In the genomic region with DNA sequence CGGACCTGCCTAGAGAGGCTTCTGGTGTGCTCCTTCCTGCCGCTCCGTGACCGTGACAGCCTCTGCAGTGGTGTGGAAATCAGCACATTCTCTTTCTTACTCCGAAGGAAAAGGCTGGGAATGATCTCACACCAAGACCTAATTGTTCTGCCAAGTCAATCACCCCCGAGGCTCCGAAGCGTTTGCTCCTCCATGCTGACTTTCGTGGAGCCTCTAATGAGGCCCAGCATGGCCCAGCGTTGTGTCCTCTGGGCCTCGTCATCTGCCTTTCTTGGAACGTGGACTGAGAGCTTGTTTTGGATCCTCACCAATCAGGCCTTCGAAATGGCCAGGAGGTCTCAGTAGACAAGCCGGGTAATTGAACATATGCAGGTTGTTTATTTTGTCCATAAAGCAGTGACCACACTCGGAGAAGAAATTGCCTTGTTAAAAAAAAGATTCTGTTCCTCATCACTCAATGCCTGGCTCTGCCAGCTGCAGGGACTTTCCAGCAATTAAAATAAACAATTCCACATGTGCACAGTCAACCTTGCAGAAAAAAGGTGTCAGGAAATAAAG, we compare ENCODE assay signal across 13 cellular contexts.
DNase-seq lines count a peak whose midpoint lies in the region; ATAC-seq and TF ChIP-seq lines count a peak whose summit lies in the region.
"Had no signal": no experiment of that assay in that cellular context is flagged by ENCODE, and none has a peak within 500 bp of the region (broad histone marks: within the 10 kb centered on the region; RNA-seq: fewer than 3 reads in every experiment).

No MANE protein-coding gene starts in this region.

- H2AFZ ChIP-seq in MM.1S (ENCODE audit: low read length) (no peak overlapping the region), fibroblast of lung (ENCODE audit: low read length) (no peak overlapping the region), neural progenitor cell (replicated peaks) (peak overlapping the region; percentile 51)

- H3K9me2 ChIP-seq in MM.1S (replicated peaks; ENCODE audit: insufficient read depth, low read length) = no peaks in the 10 kb centered on the region

- H3K9me3 ChIP-seq in MM.1S (replicated peaks; ENCODE audit: insufficient read depth, low read length) = no peaks in the 10 kb centered on the region
- no peaks in the 10 kb centered on the region for H3K9me3 ChIP-seq in fibroblast of lung (ENCODE audit: control insufficient read depth, insufficient read depth, low read depth, low read length)
- no peaks in the 10 kb centered on the region for H3K9me3 ChIP-seq in neural progenitor cell (ENCODE audit: low read depth)
- no peaks in the 10 kb centered on the region for H3K9me3 ChIP-seq in CD8-positive, alpha-beta T cell (ENCODE audit: low read length)
- H3K9me3 ChIP-seq: upper lobe of left lung had no signal

- peak overlapping the region; percentile 72 for H3K27ac Mint-ChIP-seq in neural progenitor cell
- no peak overlapping the region for H3K27ac Mint-ChIP-seq in CD8-positive, alpha-beta T cell
- H3K27ac Mint-ChIP-seq: activated B cell treated with CpG ODN at 0.5 μM for 24 hours, B cell had no signal

- peak overlapping the region; percentile 35 for H3K4me3 Mint-ChIP-seq in neural progenitor cell
- no peak overlapping the region for H3K4me3 Mint-ChIP-seq in CD8-positive, alpha-beta T cell
- H3K4me3 Mint-ChIP-seq: activated B cell treated with CpG ODN at 0.5 μM for 24 hours, B cell had no signal

- no peaks in the 10 kb centered on the region for H3K36me3 Mint-ChIP-seq in neural progenitor cell
- H3K36me3 Mint-ChIP-seq in CD8-positive, alpha-beta T cell = no peaks in the 10 kb centered on the region

- H3K79me2 ChIP-seq in MM.1S (ENCODE audit: low read length) = no peaks in the 10 kb centered on the region
- no peaks in the 10 kb centered on the region for H3K79me2 ChIP-seq in fibroblast of lung (ENCODE audit: control insufficient read depth, insufficient read depth, low read length)
- no peaks in the 10 kb centered on the region for H3K79me2 ChIP-seq in neural progenitor cell (ENCODE audit: low read depth)

- H3K27me3 Mint-ChIP-seq in neural progenitor cell (ENCODE audit: insufficient read depth, low read depth) = peaks cover 2% of the 10 kb centered on the region
- H3K27me3 Mint-ChIP-seq in CD8-positive, alpha-beta T cell (ENCODE audit: low read depth) = peaks cover 16% of the 10 kb centered on the region

- no peak for ATAC-seq in GM18511 (IDR thresholded peaks at IDR 0.05; ENCODE audit: unreplicated experiment)
- ATAC-seq in CD8-positive, alpha-beta T cell = no peak

- CTCF ChIA-PET in CD8-positive, alpha-beta T cell (lab: Charles Lee) = no interaction called here

- H3K36me3 ChIP-seq in MM.1S (replicated peaks; ENCODE audit: insufficient read depth, low read length) (no peaks in the 10 kb centered on the region), fibroblast of lung (ENCODE audit: control insufficient read depth, insufficient read depth, low read length) (no peaks in the 10 kb centered on the region), neural progenitor cell (no peaks in the 10 kb centered on the region)
- no peaks in the 10 kb centered on the region for H3K36me3 ChIP-seq in CD8-positive, alpha-beta T cell (ENCODE audit: insufficient read depth, low read length)
- H3K36me3 ChIP-seq: upper lobe of left lung had no signal

- H3K4me1 Mint-ChIP-seq in neural progenitor cell = peaks cover 11% of the 10 kb centered on the region
- no peaks in the 10 kb centered on the region for H3K4me1 Mint-ChIP-seq in CD8-positive, alpha-beta T cell (ENCODE audit: low read depth)

- no peaks in the 10 kb centered on the region for H3K27me3 ChIP-seq in MM.1S (replicated peaks; ENCODE audit: insufficient read depth, low read length)
- H3K27me3 ChIP-seq in fibroblast of lung (ENCODE audit: control insufficient read depth, insufficient read depth, low read length) = peaks cover 4% of the 10 kb centered on the region
- no peaks in the 10 kb centered on the region for H3K27me3 ChIP-seq in neural progenitor cell
- no peaks in the 10 kb centered on the region for H3K27me3 ChIP-seq in CD8-positive, alpha-beta T cell (ENCODE audit: insufficient read depth, low read length)
- H3K27me3 ChIP-seq: upper lobe of left lung had no signal

- H3K4me1 ChIP-seq in MM.1S (ENCODE audit: low read length) (no peaks in the 10 kb centered on the region), fibroblast of lung (ENCODE audit: control insufficient read depth, extremely low read depth, insufficient read depth, low read length) (no peaks in the 10 kb centered on the region), neural progenitor cell (no peaks in the 10 kb centered on the region)
- H3K4me1 ChIP-seq in CD8-positive, alpha-beta T cell (ENCODE audit: insufficient read depth, low read length) = no peaks in the 10 kb centered on the region
- H3K4me1 ChIP-seq: upper lobe of left lung had no signal

- intact Hi-C loops in CD8-positive, alpha-beta T cell (cut with DNase I, micrococcal nuclease) = no loop called here

- H3K4me3 ChIP-seq in MM.1S (ENCODE audit: low read length) (no peak overlapping the region), fibroblast of lung (replicated peaks in 1 of 4; ENCODE audit: control extremely low read depth in 1 of 4, insufficient read depth in 1 of 4, low read depth in 3 of 4, low read length in 4 of 4) (no peak overlapping the region), neural progenitor cell (no peak overlapping the region)
- H3K4me3 ChIP-seq in CD8-positive, alpha-beta T cell (ENCODE audit: low read depth, low read length) = no peak overlapping the region
- H3K4me3 ChIP-seq: upper lobe of left lung had no signal

- peak; percentile 6 for DNase-seq in MM.1S
- DNase-seq in fibroblast of lung (ENCODE audit: low read depth in 2 of 2) = peak; percentile 57 to 76
- peak; percentile 28 for DNase-seq in neural progenitor cell (ENCODE audit: low spot score)
- no peak for DNase-seq in CD8-positive, alpha-beta T cell
- no peak for DNase-seq in NCI-H128 (lab: John Stamatoyannopoulos, UW; ENCODE audit: unreplicated experiment)
- DNase-seq in NCI-H510A (lab: John Stamatoyannopoulos, UW) = no peak
- DNase-seq: activated B cell treated with CpG ODN at 0.5 μM for 24 hours, erythroblast, NCI-H1048, upper lobe of left lung had no signal

- no peaks in the 10 kb centered on the region for H3K9me3 Mint-ChIP-seq in neural progenitor cell
- no peaks in the 10 kb centered on the region for H3K9me3 Mint-ChIP-seq in CD8-positive, alpha-beta T cell
- H3K9me3 Mint-ChIP-seq: activated B cell treated with CpG ODN at 0.5 μM for 24 hours had no signal

- no peaks in the 10 kb centered on the region for H3F3A ChIP-seq in MM.1S (ENCODE audit: insufficient read depth, low read length)
- no peaks in the 10 kb centered on the region for H3F3A ChIP-seq in neural progenitor cell (ENCODE audit: low read depth)

- H3K9ac ChIP-seq in MM.1S (ENCODE audit: low read length) = no peak overlapping the region
- no peak overlapping the region for H3K9ac ChIP-seq in fibroblast of lung (ENCODE audit: insufficient read depth, low read length)
- H3K9ac ChIP-seq in neural progenitor cell = no peak overlapping the region

- H4K20me1 ChIP-seq in MM.1S (ENCODE audit: insufficient read depth, low read length) = no peaks in the 10 kb centered on the region
- no peaks in the 10 kb centered on the region for H4K20me1 ChIP-seq in fibroblast of lung (ENCODE audit: control insufficient read depth, extremely low read depth, insufficient read depth, low read length)
- no peaks in the 10 kb centered on the region for H4K20me1 ChIP-seq in neural progenitor cell (ENCODE audit: low read depth)

- TF ChIP-seq CTCF in 22Rv1 (IDR thresholded peaks at IDR 0.05) = no peak
- no peak for TF ChIP-seq CTCF in MM.1S (IDR thresholded peaks at IDR 0.05; ENCODE audit: low read length)
- no peak for TF ChIP-seq CTCF in fibroblast of lung (conservative IDR thresholded peaks at IDR 0.05 in 1 of 2, IDR thresholded peaks at IDR 0.05 in 1 of 2; ENCODE audit: low read depth in 1 of 2, low read length in 2 of 2)
- TF ChIP-seq CTCF in neural progenitor cell (IDR thresholded peaks at IDR 0.05) = no peak
- no peak for TF ChIP-seq CTCF in CD8-positive, alpha-beta T cell (IDR thresholded peaks at IDR 0.05)

- H3K4me2 ChIP-seq in MM.1S (ENCODE audit: low read depth, low read length) = no peak overlapping the region
- H3K4me2 ChIP-seq in fibroblast of lung (ENCODE audit: extremely low read depth, insufficient read depth, low read length) = no peak overlapping the region
- no peak overlapping the region for H3K4me2 ChIP-seq in neural progenitor cell

- H3K27ac ChIP-seq in 22Rv1 (peak overlapping the region; percentile 70), MM.1S (ENCODE audit: low read length) (no peak overlapping the region), fibroblast of lung (ENCODE audit: insufficient read depth, low read length) (no peak overlapping the region), neural progenitor cell (no peak overlapping the region)
- no peak overlapping the region for H3K27ac ChIP-seq in CD8-positive, alpha-beta T cell (ENCODE audit: low read depth, low read length)
- H3K27ac ChIP-seq: upper lobe of left lung had no signal

- POLR2A ChIA-PET in CD8-positive, alpha-beta T cell (lab: Charles Lee) = no interaction called here

Comparison
In these comparisons a context has a peak if more than half of its experiments do, and no peak if none do; other contexts are left out.
1. DNase-seq: peak in MM.1S (single experiment), fibroblast of lung (2 of 2) and neural progenitor cell (single experiment); none in CD8-positive, alpha-beta T cell (0 of 7), NCI-H128 (single experiment) and NCI-H510A (single experiment).